In the genomic region with DNA sequence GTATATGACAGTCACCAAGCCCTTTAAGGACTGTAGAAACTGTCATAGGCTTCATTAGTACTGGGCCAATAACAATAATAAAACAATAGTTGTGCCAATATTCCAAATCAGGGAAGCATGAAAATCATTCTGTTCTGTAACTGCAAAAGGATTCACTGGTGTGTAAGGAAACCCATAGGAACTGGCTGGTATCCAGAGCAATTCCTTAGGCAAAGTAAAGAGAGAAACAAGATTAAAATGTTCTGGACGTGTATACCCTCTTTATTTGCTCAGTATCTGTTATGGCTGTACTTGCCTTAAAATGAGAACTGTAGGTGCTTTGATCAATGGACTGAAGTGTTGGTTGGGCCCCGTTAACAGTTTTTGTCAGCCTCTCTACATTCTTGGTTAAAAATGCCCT, we compare ENCODE assay signal across 25 cellular contexts.
"Had no signal": no experiment of that assay in that cellular context is flagged by ENCODE, and none has a peak within 500 bp of the region (broad histone marks: within the 10 kb centered on the region; RNA-seq: fewer than 3 reads in every experiment).

No MANE protein-coding gene starts in this region.

- H3K27me3 Mint-ChIP-seq: activated CD4-positive, alpha-beta T cell treated with anti-CD3 and anti-CD28 coated beads for 36 hours; activated CD8-positive, alpha-beta T cell treated with anti-CD3 and anti-CD28 coated beads for 36 hours; activated naive CD8-positive, alpha-beta T cell treated with anti-CD3 and anti-CD28 coated beads, Interleukin-2, amount 50 U/mL, for 24 hours had no signal

- H3K9me3 Mint-ChIP-seq: activated CD8-positive, alpha-beta T cell treated with anti-CD3 and anti-CD28 coated beads for 36 hours; activated naive CD8-positive, alpha-beta T cell treated with anti-CD3 and anti-CD28 coated beads, Interleukin-2, amount 50 U/mL, for 24 hours had no signal

- DNase-seq: activated CD4-positive, alpha-beta T cell treated with anti-CD3 and anti-CD28 coated beads for 36 hours; activated CD4-positive, alpha-beta T cell treated with anti-CD3 and anti-CD28 coated beads, Interleukin-2, amount 50 U/mL, for 1 hour; activated CD8-positive, alpha-beta memory T cell treated with anti-CD3 and anti-CD28 coated beads, Interleukin-2, amount 50 U/mL, for 4 hours; activated CD8-positive, alpha-beta T cell treated with anti-CD3 and anti-CD28 coated beads for 36 hours; activated naive CD4-positive, alpha-beta T cell treated with anti-CD3 and anti-CD28 coated beads, Interleukin-2, amount 50 U/mL, for 16 hours; activated naive CD8-positive, alpha-beta T cell treated with anti-CD3 and anti-CD28 coated beads, Interleukin-2, amount 50 U/mL, for 24 hours; amygdala; caudate nucleus; KG1; NCI-H1092; NCI-H1417; NCI-H1930; NCI-H2171 treated with DMSO at 0.1 percent for 48 hours; NCI-H226; NCI-H510A; NCI-H526 treated with DMSO at 0.1 percent for 48 hours; NK-92 treated with Interleukin-12 subunit alpha and Interleukin-12 subunit beta, amount 100 ng/mL, for 24 hours; OCI-M1; RPMI8226; SK-N-SH; T-helper 1 cell; WERI-Rb-1 had no signal

- H3K4me1 Mint-ChIP-seq: activated naive CD8-positive, alpha-beta T cell treated with anti-CD3 and anti-CD28 coated beads, Interleukin-2, amount 50 U/mL, for 24 hours had no signal

- H3K27ac Mint-ChIP-seq: activated CD4-positive, alpha-beta T cell treated with anti-CD3 and anti-CD28 coated beads for 36 hours; activated CD8-positive, alpha-beta T cell treated with anti-CD3 and anti-CD28 coated beads for 36 hours; activated naive CD8-positive, alpha-beta T cell treated with anti-CD3 and anti-CD28 coated beads, Interleukin-2, amount 50 U/mL, for 24 hours had no signal

- ATAC-seq: activated CD4-positive, alpha-beta T cell treated with anti-CD3 and anti-CD28 coated beads for 36 hours; activated CD8-positive, alpha-beta T cell treated with anti-CD3 and anti-CD28 coated beads for 36 hours; activated naive CD8-positive, alpha-beta T cell treated with anti-CD3 and anti-CD28 coated beads, Interleukin-2, amount 50 U/mL, for 24 hours; Panc1; Right ventricle myocardium inferior had no signal

- H3K27ac ChIP-seq: breast epithelium, WERI-Rb-1 had no signal

- H3K4me3 Mint-ChIP-seq: activated CD4-positive, alpha-beta T cell treated with anti-CD3 and anti-CD28 coated beads for 36 hours; activated CD8-positive, alpha-beta T cell treated with anti-CD3 and anti-CD28 coated beads for 36 hours; activated naive CD8-positive, alpha-beta T cell treated with anti-CD3 and anti-CD28 coated beads, Interleukin-2, amount 50 U/mL, for 24 hours had no signal
